ENCODE assay signal across 1 cellular context in the genomic region with DNA sequence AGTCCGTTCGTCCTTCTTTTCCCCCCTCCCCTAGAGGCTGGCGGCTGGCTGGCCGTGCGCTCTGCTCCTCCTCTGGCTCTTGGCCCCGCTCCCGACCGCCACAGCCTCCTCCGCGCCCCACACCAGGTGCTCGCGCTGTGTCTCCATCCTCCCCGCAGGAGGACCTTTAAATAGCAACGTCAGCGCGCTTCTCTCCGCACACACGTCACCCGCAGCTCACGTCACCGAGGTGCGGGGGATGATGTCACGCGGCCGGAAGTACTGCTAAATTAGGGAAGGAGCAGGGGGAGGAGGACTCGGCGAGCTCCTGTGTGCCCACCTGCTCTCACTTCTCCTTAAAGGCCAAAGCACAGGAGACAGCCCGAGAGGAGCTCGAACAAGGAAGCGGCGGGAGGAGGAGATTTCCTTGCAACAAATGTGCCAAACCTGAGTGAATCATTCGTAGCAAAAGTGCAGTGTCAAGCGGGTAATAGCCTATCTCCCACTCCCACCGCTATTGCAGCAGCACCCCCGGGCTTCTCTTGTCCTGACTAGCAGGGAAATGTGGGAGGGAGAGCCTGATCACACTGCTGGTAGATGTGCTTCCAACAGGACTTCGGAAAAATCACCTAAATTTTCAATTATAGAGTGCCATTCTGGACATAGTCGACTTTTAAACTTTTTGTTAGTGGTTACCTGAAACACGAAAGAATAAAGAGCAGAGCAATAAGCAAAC.
TF ChIP-seq lines count a peak whose summit lies in the region.

No MANE protein-coding gene starts in this region.

TF ChIP-seq in WTC11, 78 proteins besides CTCF, POLR2A, EP300 and RAD21 (continued from another document and continues in another):
- TF ChIP-seq, protein P1, sequence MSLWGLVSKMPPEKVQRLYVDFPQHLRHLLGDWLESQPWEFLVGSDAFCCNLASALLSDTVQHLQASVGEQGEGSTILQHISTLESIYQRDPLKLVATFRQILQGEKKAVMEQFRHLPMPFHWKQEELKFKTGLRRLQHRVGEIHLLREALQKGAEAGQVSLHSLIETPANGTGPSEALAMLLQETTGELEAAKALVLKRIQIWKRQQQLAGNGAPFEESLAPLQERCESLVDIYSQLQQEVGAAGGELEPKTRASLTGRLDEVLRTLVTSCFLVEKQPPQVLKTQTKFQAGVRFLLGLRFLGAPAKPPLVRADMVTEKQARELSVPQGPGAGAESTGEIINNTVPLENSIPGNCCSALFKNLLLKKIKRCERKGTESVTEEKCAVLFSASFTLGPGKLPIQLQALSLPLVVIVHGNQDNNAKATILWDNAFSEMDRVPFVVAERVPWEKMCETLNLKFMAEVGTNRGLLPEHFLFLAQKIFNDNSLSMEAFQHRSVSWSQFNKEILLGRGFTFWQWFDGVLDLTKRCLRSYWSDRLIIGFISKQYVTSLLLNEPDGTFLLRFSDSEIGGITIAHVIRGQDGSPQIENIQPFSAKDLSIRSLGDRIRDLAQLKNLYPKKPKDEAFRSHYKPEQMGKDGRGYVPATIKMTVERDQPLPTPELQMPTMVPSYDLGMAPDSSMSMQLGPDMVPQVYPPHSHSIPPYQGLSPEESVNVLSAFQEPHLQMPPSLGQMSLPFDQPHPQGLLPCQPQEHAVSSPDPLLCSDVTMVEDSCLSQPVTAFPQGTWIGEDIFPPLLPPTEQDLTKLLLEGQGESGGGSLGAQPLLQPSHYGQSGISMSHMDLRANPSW (CRISPR knock-in tag; conservative IDR thresholded peaks at IDR 0.05; ENCODE audit: low read depth), result no peak
- TF ChIP-seq JAZF1 (CRISPR knock-in tag; IDR thresholded peaks at IDR 0.05) (no peak), KAT7 (CRISPR knock-in tag; IDR thresholded peaks at IDR 0.05; ENCODE audit: borderline replicate concordance) (no peak), ZNF138 (CRISPR knock-in tag; conservative IDR thresholded peaks at IDR 0.05) (no peak), MYBL2 (CRISPR knock-in tag; IDR thresholded peaks at IDR 0.05) (no peak; the same call in 1 of the 2 replicates), ZNF512 (CRISPR knock-in tag; IDR thresholded peaks at IDR 0.05; ENCODE audit: borderline replicate concordance) (no peak), EMX1 (CRISPR knock-in tag; IDR thresholded peaks at IDR 0.05) (no peak), HMGA2 (CRISPR knock-in tag; IDR thresholded peaks at IDR 0.05) (no peak), ZNF219 (CRISPR knock-in tag; IDR thresholded peaks at IDR 0.05; ENCODE audit: borderline replicate concordance) (no peak), JUN (CRISPR knock-in tag; IDR thresholded peaks at IDR 0.05) (no peak), E2F1 (CRISPR knock-in tag; IDR thresholded peaks at IDR 0.05) (no peak), ETV6 (CRISPR knock-in tag; IDR thresholded peaks at IDR 0.05) (peak; percentile 92; the same call in 1 of the 2 replicates), SMAD4 (CRISPR knock-in tag; IDR thresholded peaks at IDR 0.05) (no peak), TCF7 (CRISPR knock-in tag; IDR thresholded peaks at IDR 0.05; ENCODE audit: low read depth) (no peak; the same call in 1 of the 2 replicates), CREB1 (CRISPR knock-in tag; IDR thresholded peaks at IDR 0.05) (peak; percentile 48; the same call in 1 of the 2 replicates), RELA (CRISPR knock-in tag; IDR thresholded peaks at IDR 0.05; ENCODE audit: borderline replicate concordance) (no peak), NR2C2 (CRISPR knock-in tag; IDR thresholded peaks at IDR 0.05) (no peak), HMGXB4 (CRISPR knock-in tag; IDR thresholded peaks at IDR 0.05) (no peak; the same call in 1 of the 2 replicates), FOXK1 (CRISPR knock-in tag; IDR thresholded peaks at IDR 0.05) (peak; percentile 70; the same call in 1 of the 2 replicates), GTF2I (CRISPR knock-in tag; conservative IDR thresholded peaks at IDR 0.05) (no peak), NFYB (CRISPR knock-in tag; conservative IDR thresholded peaks at IDR 0.05; ENCODE audit: low read depth) (peak; percentile 5; the same call in 1 of the 2 replicates), ELF4 (CRISPR knock-in tag; IDR thresholded peaks at IDR 0.05; ENCODE audit: low read depth) (no peak; the same call in 1 of the 2 replicates), ZNF263 (CRISPR knock-in tag; IDR thresholded peaks at IDR 0.05; ENCODE audit: low read depth) (peak; percentile 98), ZMAT4 (CRISPR knock-in tag; IDR thresholded peaks at IDR 0.05) (peak; percentile 47; the same call in 1 of the 2 replicates), ZNF416 (CRISPR knock-in tag; IDR thresholded peaks at IDR 0.05) (no peak), OVOL2 (CRISPR knock-in tag; IDR thresholded peaks at IDR 0.05; ENCODE audit: borderline replicate concordance) (no peak), FOXP4 (CRISPR knock-in tag; IDR thresholded peaks at IDR 0.05) (peak; percentile 52), SOX15 (CRISPR knock-in tag; IDR thresholded peaks at IDR 0.05) (no peak), IRF2 (CRISPR knock-in tag; IDR thresholded peaks at IDR 0.05; ENCODE audit: borderline replicate concordance, low read depth) (no peak), NR1H2 (CRISPR knock-in tag; IDR thresholded peaks at IDR 0.05) (no peak), ZBTB21 (CRISPR knock-in tag; IDR thresholded peaks at IDR 0.05; ENCODE audit: borderline replicate concordance) (peak; percentile 100), CREM (CRISPR knock-in tag; IDR thresholded peaks at IDR 0.05) (peak; percentile 98)
- TF ChIP-seq, protein P2, sequence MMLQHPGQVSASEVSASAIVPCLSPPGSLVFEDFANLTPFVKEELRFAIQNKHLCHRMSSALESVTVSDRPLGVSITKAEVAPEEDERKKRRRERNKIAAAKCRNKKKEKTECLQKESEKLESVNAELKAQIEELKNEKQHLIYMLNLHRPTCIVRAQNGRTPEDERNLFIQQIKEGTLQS (CRISPR knock-in tag; conservative IDR thresholded peaks at IDR 0.05), result no peak
- TF ChIP-seq, protein P3, sequence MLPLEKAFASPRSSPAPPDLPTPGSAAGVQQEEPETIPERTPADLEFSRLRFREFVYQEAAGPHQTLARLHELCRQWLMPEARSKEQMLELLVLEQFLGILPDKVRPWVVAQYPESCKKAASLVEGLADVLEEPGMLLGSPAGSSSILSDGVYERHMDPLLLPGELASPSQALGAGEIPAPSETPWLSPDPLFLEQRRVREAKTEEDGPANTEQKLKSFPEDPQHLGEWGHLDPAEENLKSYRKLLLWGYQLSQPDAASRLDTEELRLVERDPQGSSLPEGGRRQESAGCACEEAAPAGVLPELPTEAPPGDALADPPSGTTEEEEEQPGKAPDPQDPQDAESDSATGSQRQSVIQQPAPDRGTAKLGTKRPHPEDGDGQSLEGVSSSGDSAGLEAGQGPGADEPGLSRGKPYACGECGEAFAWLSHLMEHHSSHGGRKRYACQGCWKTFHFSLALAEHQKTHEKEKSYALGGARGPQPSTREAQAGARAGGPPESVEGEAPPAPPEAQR (CRISPR knock-in tag; IDR thresholded peaks at IDR 0.05), result no peak
- TF ChIP-seq, protein P4, sequence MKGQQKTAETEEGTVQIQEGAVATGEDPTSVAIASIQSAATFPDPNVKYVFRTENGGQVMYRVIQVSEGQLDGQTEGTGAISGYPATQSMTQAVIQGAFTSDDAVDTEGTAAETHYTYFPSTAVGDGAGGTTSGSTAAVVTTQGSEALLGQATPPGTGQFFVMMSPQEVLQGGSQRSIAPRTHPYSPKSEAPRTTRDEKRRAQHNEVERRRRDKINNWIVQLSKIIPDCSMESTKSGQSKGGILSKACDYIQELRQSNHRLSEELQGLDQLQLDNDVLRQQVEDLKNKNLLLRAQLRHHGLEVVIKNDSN (CRISPR knock-in tag; IDR thresholded peaks at IDR 0.05), result peak; percentile 70; the same call in 1 of the 2 replicates
- TF ChIP-seq, protein P5, sequence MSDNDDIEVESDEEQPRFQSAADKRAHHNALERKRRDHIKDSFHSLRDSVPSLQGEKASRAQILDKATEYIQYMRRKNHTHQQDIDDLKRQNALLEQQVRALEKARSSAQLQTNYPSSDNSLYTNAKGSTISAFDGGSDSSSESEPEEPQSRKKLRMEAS (CRISPR knock-in tag; IDR thresholded peaks at IDR 0.05), result peak; percentile 78; the same call in 1 of the 2 replicates
- TF ChIP-seq, protein P6, sequence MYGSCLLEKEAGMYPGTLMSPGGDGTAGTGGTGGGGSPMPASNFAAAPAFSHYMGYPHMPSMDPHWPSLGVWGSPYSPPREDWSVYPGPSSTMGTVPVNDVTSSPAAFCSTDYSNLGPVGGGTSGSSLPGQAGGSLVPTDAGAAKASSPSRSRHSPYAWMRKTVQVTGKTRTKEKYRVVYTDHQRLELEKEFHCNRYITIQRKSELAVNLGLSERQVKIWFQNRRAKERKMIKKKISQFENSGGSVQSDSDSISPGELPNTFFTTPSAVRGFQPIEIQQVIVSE (CRISPR knock-in tag; IDR thresholded peaks at IDR 0.05; ENCODE audit: borderline replicate concordance), result no peak
- TF ChIP-seq, protein P7, sequence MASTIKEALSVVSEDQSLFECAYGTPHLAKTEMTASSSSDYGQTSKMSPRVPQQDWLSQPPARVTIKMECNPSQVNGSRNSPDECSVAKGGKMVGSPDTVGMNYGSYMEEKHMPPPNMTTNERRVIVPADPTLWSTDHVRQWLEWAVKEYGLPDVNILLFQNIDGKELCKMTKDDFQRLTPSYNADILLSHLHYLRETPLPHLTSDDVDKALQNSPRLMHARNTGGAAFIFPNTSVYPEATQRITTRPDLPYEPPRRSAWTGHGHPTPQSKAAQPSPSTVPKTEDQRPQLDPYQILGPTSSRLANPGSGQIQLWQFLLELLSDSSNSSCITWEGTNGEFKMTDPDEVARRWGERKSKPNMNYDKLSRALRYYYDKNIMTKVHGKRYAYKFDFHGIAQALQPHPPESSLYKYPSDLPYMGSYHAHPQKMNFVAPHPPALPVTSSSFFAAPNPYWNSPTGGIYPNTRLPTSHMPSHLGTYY (CRISPR knock-in tag; IDR thresholded peaks at IDR 0.05), result 0 out of 2 replicates have a peak, but pooled peaks have one; percentile 59
- TF ChIP-seq, protein P8, sequence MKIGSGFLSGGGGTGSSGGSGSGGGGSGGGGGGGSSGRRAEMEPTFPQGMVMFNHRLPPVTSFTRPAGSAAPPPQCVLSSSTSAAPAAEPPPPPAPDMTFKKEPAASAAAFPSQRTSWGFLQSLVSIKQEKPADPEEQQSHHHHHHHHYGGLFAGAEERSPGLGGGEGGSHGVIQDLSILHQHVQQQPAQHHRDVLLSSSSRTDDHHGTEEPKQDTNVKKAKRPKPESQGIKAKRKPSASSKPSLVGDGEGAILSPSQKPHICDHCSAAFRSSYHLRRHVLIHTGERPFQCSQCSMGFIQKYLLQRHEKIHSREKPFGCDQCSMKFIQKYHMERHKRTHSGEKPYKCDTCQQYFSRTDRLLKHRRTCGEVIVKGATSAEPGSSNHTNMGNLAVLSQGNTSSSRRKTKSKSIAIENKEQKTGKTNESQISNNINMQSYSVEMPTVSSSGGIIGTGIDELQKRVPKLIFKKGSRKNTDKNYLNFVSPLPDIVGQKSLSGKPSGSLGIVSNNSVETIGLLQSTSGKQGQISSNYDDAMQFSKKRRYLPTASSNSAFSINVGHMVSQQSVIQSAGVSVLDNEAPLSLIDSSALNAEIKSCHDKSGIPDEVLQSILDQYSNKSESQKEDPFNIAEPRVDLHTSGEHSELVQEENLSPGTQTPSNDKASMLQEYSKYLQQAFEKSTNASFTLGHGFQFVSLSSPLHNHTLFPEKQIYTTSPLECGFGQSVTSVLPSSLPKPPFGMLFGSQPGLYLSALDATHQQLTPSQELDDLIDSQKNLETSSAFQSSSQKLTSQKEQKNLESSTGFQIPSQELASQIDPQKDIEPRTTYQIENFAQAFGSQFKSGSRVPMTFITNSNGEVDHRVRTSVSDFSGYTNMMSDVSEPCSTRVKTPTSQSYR (CRISPR knock-in tag; IDR thresholded peaks at IDR 0.05), result 0 out of 2 replicates have a peak, but pooled peaks have one; percentile 13
